9 cellular contexts compared by ENCODE assay signal in the genomic region with DNA sequence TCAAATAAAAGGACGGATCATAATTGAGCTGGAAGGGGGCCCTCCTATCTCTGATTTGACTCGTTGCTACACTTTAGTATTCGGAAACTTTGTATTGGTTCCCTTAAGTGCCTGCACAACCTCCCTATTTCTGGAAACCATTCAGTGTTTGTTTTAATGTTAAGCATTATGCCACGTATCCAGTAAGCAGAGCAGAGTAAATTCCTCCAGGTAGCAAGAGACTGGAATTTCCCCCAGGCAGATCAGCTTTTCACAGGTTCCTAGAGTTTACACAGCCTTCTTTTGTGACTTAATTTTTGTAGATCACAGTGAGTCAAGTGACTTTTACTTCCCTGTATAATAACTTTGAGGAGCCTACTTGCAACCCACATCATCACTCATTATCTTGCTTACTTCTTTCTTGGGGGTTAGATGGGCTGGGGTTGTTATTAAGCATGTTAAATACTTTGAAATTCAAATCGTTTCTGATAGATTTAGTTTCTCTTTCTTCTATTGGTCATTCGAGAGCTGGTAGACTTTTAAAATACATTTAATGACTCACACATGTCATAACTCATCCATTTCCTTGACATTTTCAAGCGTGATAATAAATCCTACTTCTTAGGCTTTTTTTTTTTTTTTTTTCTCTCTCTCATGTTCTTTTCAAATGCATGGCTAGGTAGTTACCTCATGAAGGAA.
A peak's percentile ranks its signal among the peaks of the same experiment; 100 is the strongest.
DNase-seq lines count a peak whose midpoint lies in the region; ATAC-seq and TF ChIP-seq lines count a peak whose summit lies in the region.
"Had no signal": no experiment of that assay in that cellular context is flagged by ENCODE, and none has a peak within 500 bp of the region (broad histone marks: within the 10 kb centered on the region; RNA-seq: fewer than 3 reads in every experiment).

No MANE protein-coding gene starts in this region.

- in situ Hi-C loops in GM13976 (cut with MboI; ENCODE audit: low sequenced_read_pairs, unreplicated experiment): no loop called here

- H3K27ac ChIP-seq in HUES48 (ENCODE audit: low read depth, low read length) (peak overlapping the region; percentile 6), iPS-20b (ENCODE audit: low read length) (peak overlapping the region; percentile 22)

- H3K9me3 ChIP-seq in HUES48 (ENCODE audit: control insufficient read depth, insufficient read depth, low read length): no peaks in the 10 kb centered on the region
- no peaks in the 10 kb centered on the region for H3K9me3 ChIP-seq in iPS-20b (ENCODE audit: insufficient read depth, low read depth, low read length)

- no peaks in the 10 kb centered on the region for H3K27me3 ChIP-seq in HUES48 (ENCODE audit: control insufficient read depth, insufficient read depth, low read length)
- no peaks in the 10 kb centered on the region for H3K27me3 ChIP-seq in iPS-20b (ENCODE audit: insufficient read depth, low read length)

- no peaks in the 10 kb centered on the region for H3K27me3 Mint-ChIP-seq in activated naive CD8-positive, alpha-beta T cell treated with anti-CD3 and anti-CD28 coated beads for 36 hours

- no peaks in the 10 kb centered on the region for H3K36me3 Mint-ChIP-seq in activated naive CD8-positive, alpha-beta T cell treated with anti-CD3 and anti-CD28 coated beads for 36 hours
- H3K36me3 Mint-ChIP-seq: activated CD8-positive, alpha-beta memory T cell treated with anti-CD3 and anti-CD28 coated beads, Interleukin-2, amount 10 ng/mL, durations not matched to agents 7 days and 5 days had no signal

- DNase-seq in activated naive CD8-positive, alpha-beta T cell treated with anti-CD3 and anti-CD28 coated beads for 36 hours: no peak
- DNase-seq in stimulated activated naive CD8-positive, alpha-beta T cell treated with anti-CD3 and anti-CD28 coated beads, Interleukin-15, Interleukin-2, amounts not matched to agents 100 U/mL and 50 U/mL, for 24 hours: no peak
- no peak for DNase-seq in GM13976 (ENCODE audit: low spot score)
- DNase-seq: activated CD8-positive, alpha-beta memory T cell treated with anti-CD3 and anti-CD28 coated beads, Interleukin-2, amount 10 ng/mL, durations not matched to agents 7 days and 5 days; NCI-H82 had no signal

- no peak overlapping the region; the same call in 1 of the 2 replicates for H3K9ac ChIP-seq in HUES48 (ENCODE audit: low read depth, low read length)
- peak overlapping the region; percentile 11; the same call in 1 of the 2 replicates for H3K9ac ChIP-seq in iPS-20b (ENCODE audit: low read depth, low read length)

- TF ChIP-seq CTCF in GM13976 (IDR thresholded peaks at IDR 0.05; ENCODE audit: borderline replicate concordance, control extremely low read depth, extremely low read depth, insufficient read depth, missing control alignments): no peak

- H3K4me1 ChIP-seq in HUES48 (ENCODE audit: control insufficient read depth, insufficient read depth, low read length) (peaks cover 31% of the 10 kb centered on the region), iPS-20b (ENCODE audit: insufficient read depth, low read length) (peaks cover 32% of the 10 kb centered on the region)

- no peaks in the 10 kb centered on the region for H3K9me3 Mint-ChIP-seq in activated naive CD8-positive, alpha-beta T cell treated with anti-CD3 and anti-CD28 coated beads for 36 hours

- peak; percentile 59 for ATAC-seq in stimulated activated naive CD8-positive, alpha-beta T cell treated with anti-CD3 and anti-CD28 coated beads, Interleukin-15, Interleukin-2, amounts not matched to agents 100 U/mL and 50 U/mL, for 24 hours
- ATAC-seq in HG02970 (IDR thresholded peaks at IDR 0.05; ENCODE audit: low FRiP score, unreplicated experiment) (no peak), HG03565 (IDR thresholded peaks at IDR 0.05; ENCODE audit: unreplicated experiment) (no peak)
- ATAC-seq: activated CD8-positive, alpha-beta memory T cell treated with anti-CD3 and anti-CD28 coated beads, Interleukin-2, amount 10 ng/mL, durations not matched to agents 7 days and 5 days had no signal

- H3K36me3 ChIP-seq in HUES48 (ENCODE audit: control insufficient read depth, insufficient read depth, low read length): no peaks in the 10 kb centered on the region
- H3K36me3 ChIP-seq in iPS-20b (ENCODE audit: insufficient read depth, low read depth, low read length): no peaks in the 10 kb centered on the region

- H3K27ac Mint-ChIP-seq in activated naive CD8-positive, alpha-beta T cell treated with anti-CD3 and anti-CD28 coated beads for 36 hours: peak overlapping the region; percentile 5
- H3K27ac Mint-ChIP-seq: activated CD8-positive, alpha-beta memory T cell treated with anti-CD3 and anti-CD28 coated beads, Interleukin-2, amount 10 ng/mL, durations not matched to agents 7 days and 5 days had no signal

- peaks cover 12% of the 10 kb centered on the region for H3K4me1 Mint-ChIP-seq in activated naive CD8-positive, alpha-beta T cell treated with anti-CD3 and anti-CD28 coated beads for 36 hours
- H3K4me1 Mint-ChIP-seq: activated CD8-positive, alpha-beta memory T cell treated with anti-CD3 and anti-CD28 coated beads, Interleukin-2, amount 10 ng/mL, durations not matched to agents 7 days and 5 days had no signal

- H3K4me3 Mint-ChIP-seq in activated naive CD8-positive, alpha-beta T cell treated with anti-CD3 and anti-CD28 coated beads for 36 hours: no peak overlapping the region
- H3K4me3 Mint-ChIP-seq: activated CD8-positive, alpha-beta memory T cell treated with anti-CD3 and anti-CD28 coated beads, Interleukin-2, amount 10 ng/mL, durations not matched to agents 7 days and 5 days had no signal

- H3K4me3 ChIP-seq in HUES48 (ENCODE audit: low read depth, low read length) (no peak overlapping the region), iPS-20b (ENCODE audit: low read length) (no peak overlapping the region)
